14 cellular contexts compared by ENCODE assay signal in the genomic region with DNA sequence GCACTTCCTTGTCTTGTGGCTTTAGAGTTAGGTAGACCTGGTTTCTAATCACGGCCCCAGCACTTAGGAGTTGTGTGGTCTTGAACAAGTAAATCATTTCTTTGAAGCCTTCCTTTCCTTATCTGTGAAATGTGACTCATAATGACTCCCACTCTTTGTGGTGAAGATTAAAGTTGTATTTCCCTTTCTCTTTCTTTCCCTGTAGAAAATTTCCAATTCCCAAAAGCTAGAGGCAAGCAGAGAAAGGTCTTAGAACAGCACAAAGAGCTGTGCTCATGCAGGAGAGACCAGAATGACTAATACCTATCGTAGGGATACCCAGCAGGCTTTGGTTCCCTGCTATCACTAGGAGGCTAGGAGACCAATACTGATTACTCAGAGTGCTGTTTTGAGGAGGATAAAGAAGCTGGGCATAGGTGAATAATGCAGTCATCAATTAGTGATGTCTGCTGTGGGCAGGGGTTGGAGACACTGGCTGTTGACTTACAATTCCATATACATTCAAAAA.
DNase-seq lines count a peak whose midpoint lies in the region; ATAC-seq and TF ChIP-seq lines count a peak whose summit lies in the region.
"Had no signal": no experiment of that assay in that cellular context is flagged by ENCODE, and none has a peak within 500 bp of the region (broad histone marks: within the 10 kb centered on the region; RNA-seq: fewer than 3 reads in every experiment).

No MANE protein-coding gene starts in this region.

- H3K4me3 Mint-ChIP-seq in activated naive CD8-positive, alpha-beta T cell treated with anti-CD3 and anti-CD28 coated beads for 36 hours: no peak overlapping the region
- H3K4me3 Mint-ChIP-seq: central memory CD8-positive, alpha-beta T cell had no signal

- H3K27me3 Mint-ChIP-seq in activated naive CD8-positive, alpha-beta T cell treated with anti-CD3 and anti-CD28 coated beads for 36 hours: peaks cover 12% of the 10 kb centered on the region
- H3K27me3 Mint-ChIP-seq: central memory CD8-positive, alpha-beta T cell had no signal

- no peak overlapping the region for H3K27ac Mint-ChIP-seq in activated naive CD8-positive, alpha-beta T cell treated with anti-CD3 and anti-CD28 coated beads for 36 hours

- DNase-seq in GM12865 (ENCODE audit: low read depth) (peak; percentile 13), RPMI7951 (ENCODE audit: low read depth) (peak; percentile 52), fibroblast of villous mesenchyme (ENCODE audit: low read depth) (peak; percentile 9), retinal pigment epithelial cell (ENCODE audit: low read depth) (peak; percentile 5)
- DNase-seq in activated naive CD8-positive, alpha-beta T cell treated with anti-CD3 and anti-CD28 coated beads for 36 hours: no peak
- DNase-seq: activated T-cell treated with anti-CD3 and anti-CD28 coated beads for 4 hours, gastrocnemius medialis, midbrain, sigmoid colon, T-helper 9 cell had no signal

- H3K9me3 Mint-ChIP-seq in activated naive CD8-positive, alpha-beta T cell treated with anti-CD3 and anti-CD28 coated beads for 36 hours: no peaks in the 10 kb centered on the region

- H3K36me3 Mint-ChIP-seq in activated naive CD8-positive, alpha-beta T cell treated with anti-CD3 and anti-CD28 coated beads for 36 hours: no peaks in the 10 kb centered on the region

- TF ChIP-seq CTCF in GM12865 (IDR thresholded peaks at IDR 0.05; ENCODE audit: insufficient read depth, low read depth, low read length, missing control alignments) (no peak), fibroblast of villous mesenchyme (IDR thresholded peaks at IDR 0.05; ENCODE audit: insufficient read depth, low read depth, low read length) (no peak), retinal pigment epithelial cell (conservative IDR thresholded peaks at IDR 0.05; ENCODE audit: low read depth, low read length) (no peak)

- H3K4me1 Mint-ChIP-seq in activated naive CD8-positive, alpha-beta T cell treated with anti-CD3 and anti-CD28 coated beads for 36 hours: peaks cover 1% of the 10 kb centered on the region
- H3K4me1 Mint-ChIP-seq: central memory CD8-positive, alpha-beta T cell had no signal

- H3K4me3 ChIP-seq in GM12865 (ENCODE audit: low read depth, low read length): no peak overlapping the region
- no peak overlapping the region for H3K4me3 ChIP-seq in fibroblast of villous mesenchyme (ENCODE audit: low read depth, low read length)
- H3K4me3 ChIP-seq in retinal pigment epithelial cell (ENCODE audit: low read length): no peak overlapping the region
- H3K4me3 ChIP-seq: gastrocnemius medialis, sigmoid colon had no signal

- ATAC-seq in GM18870 (IDR thresholded peaks at IDR 0.05; ENCODE audit: unreplicated experiment) (no peak), GM18909 (IDR thresholded peaks at IDR 0.05; ENCODE audit: poor library complexity, unreplicated experiment) (no peak), HG02981 (IDR thresholded peaks at IDR 0.05; ENCODE audit: unreplicated experiment) (no peak)
- ATAC-seq: gastrocnemius medialis had no signal
